In genomic region chr1:14585771-14586170, GRCh38 we compare ENCODE assay signal across 18 cellular contexts. TPM values are rescaled to one million over a fixed set of nuclear protein-coding genes. Genes with fewer than 3 reads are reported as not detected.
DNase-seq lines count a peak whose midpoint lies in the region; ATAC-seq, FAIRE-seq and TF ChIP-seq lines count a peak whose summit lies in the region.
"Had no signal": no experiment of that assay in that cellular context is flagged by ENCODE, and none has a peak within 500 bp of the region (broad histone marks: within the 10 kb centered on the region; RNA-seq: fewer than 3 reads in every experiment).

No MANE protein-coding gene starts in this region.

- H3K27ac Mint-ChIP-seq in type B pancreatic cell, result no peak overlapping the region
- no peak overlapping the region for H3K27ac Mint-ChIP-seq in stimulated activated memory B cell treated with anti-CD40 and anti-IgM and Interleukin-4, amounts not matched to agents 10 μg/mL and 1 μg/mL and 100 μg/mL, for 72 hours
- H3K27ac Mint-ChIP-seq: CD4-positive, alpha-beta memory T cell; HFFc6 had no signal

- ATAC-seq in K562 (no peak), GM21367 (IDR thresholded peaks at IDR 0.05; ENCODE audit: unreplicated experiment) (no peak), HG02852 (IDR thresholded peaks at IDR 0.05; ENCODE audit: unreplicated experiment) (no peak)
- ATAC-seq in stimulated activated memory B cell treated with anti-CD40 and anti-IgM and Interleukin-4, amounts not matched to agents 10 μg/mL and 1 μg/mL and 100 μg/mL, for 72 hours, result no peak

- FAIRE-seq in K562 (lab: Jason Lieb, UNC), result no peak
- FAIRE-seq: G401.6, GM12892, H54 had no signal

- peak; percentile 52 for DNase-seq in SK-N-DZ (ENCODE audit: low spot score)
- no peak for DNase-seq in K562 (ENCODE audit: extremely low read depth in 1 of 4, low spot score in 3 of 4)
- no peak for DNase-seq in type B pancreatic cell (ENCODE audit: extremely low spot score, unreplicated experiment)
- DNase-seq: C1 segment of cervical spinal cord; Calu3; CD4-positive, alpha-beta memory T cell; COR-L47; DMS53; DMS79 treated with DMSO at 0.1 percent for 48 hours; GM23248; HFFc6 had no signal

- WGBS in K562 (ENCODE audit: insufficient coverage, low coverage, missing lambda C conversion rate), result 2% methylated on average over 10 of the region's 10 CpGs

- no peak overlapping the region for H3K27ac ChIP-seq in K562 (ENCODE audit: extremely low read depth, low read depth, low read length)
- H3K27ac ChIP-seq: GM23248 had no signal

- no TSS peak for BruUV-seq in K562 (replicated peaks; lab: Mats Ljungman, UMichigan)

- no peak overlapping the region for H3K4me2 ChIP-seq in K562 (ENCODE audit: insufficient read depth, low read length)

- H4K20me1 ChIP-seq in K562 (replicated peaks; ENCODE audit: control insufficient read depth, insufficient read depth, low read length), result no peaks in the 10 kb centered on the region

- peaks cover 11% of the 10 kb centered on the region for H3K27me3 Mint-ChIP-seq in type B pancreatic cell
- H3K27me3 Mint-ChIP-seq in stimulated activated memory B cell treated with anti-CD40 and anti-IgM and Interleukin-4, amounts not matched to agents 10 μg/mL and 1 μg/mL and 100 μg/mL, for 72 hours, result no peaks in the 10 kb centered on the region

- H3K36me3 Mint-ChIP-seq in type B pancreatic cell, result no peaks in the 10 kb centered on the region
- no peaks in the 10 kb centered on the region for H3K36me3 Mint-ChIP-seq in stimulated activated memory B cell treated with anti-CD40 and anti-IgM and Interleukin-4, amounts not matched to agents 10 μg/mL and 1 μg/mL and 100 μg/mL, for 72 hours
- H3K36me3 Mint-ChIP-seq: CD4-positive, alpha-beta memory T cell had no signal

- H3K9me3 Mint-ChIP-seq in type B pancreatic cell, result peaks cover 12% of the 10 kb centered on the region
- H3K9me3 Mint-ChIP-seq in stimulated activated memory B cell treated with anti-CD40 and anti-IgM and Interleukin-4, amounts not matched to agents 10 μg/mL and 1 μg/mL and 100 μg/mL, for 72 hours, result peaks cover 16% of the 10 kb centered on the region

- H3K27me3 ChIP-seq in K562 (ENCODE audit: control insufficient read depth in 2 of 2, insufficient read depth in 2 of 2, low read length in 2 of 2), result peaks cover 9 to 60% of the 10 kb centered on the region in 2 experiments

- POLR2A ChIA-PET in K562 (lab: Yijun Ruan, JAX), result interaction anchor here (0.6 to 0.7 kb wide), 2 partner anchors 23 to 465 kb away, joined by 3 to 4 read pairs; no protein-coding TSS in a partner anchor

- TF ChIP-seq CTCF in K562 (IDR thresholded peaks at IDR 0.05 in 2 of 3, conservative IDR thresholded peaks at IDR 0.05 in 1 of 3; ENCODE audit: insufficient read depth in 2 of 3, low read depth in 1 of 3, low read length in 3 of 3) (no peak), type B pancreatic cell (conservative IDR thresholded peaks at IDR 0.05) (no peak)

- no peaks in the 10 kb centered on the region for H3K79me2 ChIP-seq in K562 (ENCODE audit: control insufficient read depth, insufficient read depth, low read length)

- H3K4me3 ChIP-seq in K562, result no peak overlapping the region
- H3K4me3 ChIP-seq: GM23248, HAP-1 had no signal

- intact Hi-C loops in K562 (cut with micrococcal nuclease), result no loop called here

- no peaks in the 10 kb centered on the region for H3K36me3 ChIP-seq in K562 (ENCODE audit: control insufficient read depth, insufficient read depth, low read length)
- H3K36me3 ChIP-seq: HAP-1 had no signal

- no peaks in the 10 kb centered on the region for H3K9me1 ChIP-seq in K562 (ENCODE audit: control insufficient read depth, insufficient read depth, low read length)

- H3K9me3 ChIP-seq in K562 (replicated peaks; ENCODE audit: control insufficient read depth, insufficient read depth, low read depth, low read length), result no peaks in the 10 kb centered on the region
- H3K9me3 ChIP-seq: HAP-1 had no signal

- H3K9ac ChIP-seq in K562 (ENCODE audit: insufficient read depth in 1 of 2, low read depth in 2 of 2, low read length in 2 of 2), result no peak overlapping the region
- H3K9ac ChIP-seq: GM23248 had no signal

- in situ Hi-C loops in K562 (cut with MboI), result no loop called here

- CTCF ChIA-PET in K562 (lab: Yijun Ruan, JAX; ENCODE audit: low intra/inter-chr PET ratio), result no interaction called here

- TF ChIP-seq RAD21 in K562 (CRISPR knock-in tag; conservative IDR thresholded peaks at IDR 0.05 in 1 of 2, IDR thresholded peaks at IDR 0.05 in 1 of 2), result no peak

- no peak for TF ChIP-seq POLR2A in K562 (conservative IDR thresholded peaks at IDR 0.05)

- no peaks in the 10 kb centered on the region for H3K4me1 ChIP-seq in K562 (replicated peaks in 1 of 2; ENCODE audit: control insufficient read depth in 2 of 2, insufficient read depth in 2 of 2, low read length in 2 of 2)
- H3K4me1 ChIP-seq: HAP-1 had no signal

- peak overlapping the region; percentile 20 for H3K4me3 Mint-ChIP-seq in type B pancreatic cell
- H3K4me3 Mint-ChIP-seq in stimulated activated memory B cell treated with anti-CD40 and anti-IgM and Interleukin-4, amounts not matched to agents 10 μg/mL and 1 μg/mL and 100 μg/mL, for 72 hours, result no peak overlapping the region
- H3K4me3 Mint-ChIP-seq: CD4-positive, alpha-beta memory T cell; HFFc6 had no signal

- 0 out of 2 replicates have a peak overlapping the region, but pooled peaks have one; percentile 9 for H2AFZ ChIP-seq in K562 (ENCODE audit: low read depth, low read length)
- H2AFZ ChIP-seq: GM23248 had no signal

- TF ChIP-seq EP300 in K562 (IDR thresholded peaks at IDR 0.05; ENCODE audit: low read length), result no peak

- H3K4me1 Mint-ChIP-seq in type B pancreatic cell (ENCODE audit: unreplicated experiment), result peaks cover 20% of the 10 kb centered on the region
- H3K4me1 Mint-ChIP-seq in stimulated activated memory B cell treated with anti-CD40 and anti-IgM and Interleukin-4, amounts not matched to agents 10 μg/mL and 1 μg/mL and 100 μg/mL, for 72 hours, result no peaks in the 10 kb centered on the region
- H3K4me1 Mint-ChIP-seq: CD4-positive, alpha-beta memory T cell had no signal

TF ChIP-seq in K562, 482 proteins besides CTCF, POLR2A, EP300 and RAD21 (continues in another document):
- TF ChIP-seq HDAC1 (IDR thresholded peaks at IDR 0.05) (no peak), TCF15 (CRISPR knock-in tag; IDR thresholded peaks at IDR 0.05) (no peak), CXXC5 (CRISPR knock-in tag; IDR thresholded peaks at IDR 0.05) (no peak), KLF1 (tag; IDR thresholded peaks at IDR 0.05) (no peak), HMGXB4 (CRISPR knock-in tag; IDR thresholded peaks at IDR 0.05) (no peak), USF1 (CRISPR knock-in tag; IDR thresholded peaks at IDR 0.05) (no peak), FOXM1 (IDR thresholded peaks at IDR 0.05; ENCODE audit: low read depth) (no peak), FOXM1 (CRISPR knock-in tag; IDR thresholded peaks at IDR 0.05; ENCODE audit: low read depth) (no peak), PRPF4 (IDR thresholded peaks at IDR 0.05; ENCODE audit: insufficient read depth, low read depth, low read length, poor library complexity, severe bottlenecking) (no peak), PHB (CRISPR knock-in tag; IDR thresholded peaks at IDR 0.05) (no peak), TCF3 (CRISPR knock-in tag; IDR thresholded peaks at IDR 0.05) (no peak), BCL6 (CRISPR knock-in tag; IDR thresholded peaks at IDR 0.05) (no peak), KHSRP (IDR thresholded peaks at IDR 0.05) (no peak)

RNA-seq across cellular contexts. Expression of gene KAZN, which starts 12.7 kb away (rescaled TPM):
- polyA plus RNA-seq in SK-N-DZ (2014; cell fraction: cytosol; rRNA removed), result 6.1 and 8.1 TPM in 2 replicates
- 5.6 and 13.4 TPM in 2 replicates for polyA plus RNA-seq in SK-N-DZ (2014; cell fraction: nucleus; rRNA removed)
- total RNA-seq in K562 (2011; cell fraction: chromatin; rRNA removed; ENCODE audit: low replicate concordance), result 7.9 and 9.6 TPM in 2 replicates
- total RNA-seq in K562 (2011; cell fraction: nucleolus; rRNA removed), result 4.5 and 7.5 TPM in 2 replicates
- 11.1 and 15.3 TPM in 2 replicates for total RNA-seq in K562 (2011; cell fraction: nucleoplasm; rRNA removed)
- total RNA-seq in K562 (2014; rRNA removed), result 5.4 and 7.7 TPM in 2 replicates
- total RNA-seq in K562 (2014; rRNA removed; fragmentation: Illumina TruSeq; extraction: Trizol), result 4.2 and 5.1 TPM in 2 replicates
- total RNA-seq in K562 (2015; rRNA removed; fragmentation: Illumina TruSeq; extraction: Trizol), result 5.4 and 5.5 TPM in 2 replicates
- total RNA-seq in K562 (2021), result 20.9 and 21.6 TPM in 2 replicates
- 2.1 and 4.6 TPM in 2 replicates for polyA plus RNA-seq in K562 (2011; rRNA removed)
- polyA plus RNA-seq in K562 (2011; cell fraction: cytosol; rRNA removed), result 2.4 and 4.5 TPM in 2 replicates
- polyA plus RNA-seq in K562 (2011; cell fraction: nucleus; rRNA removed), result 8.0 and 13.3 TPM in 2 replicates
- 11.9 and 13.9 TPM in 2 replicates for polyA plus RNA-seq in K562 (2012)
- 15.1 and 15.8 TPM in 2 replicates for polyA plus RNA-seq in K562 (2014; fragmentation: Illumina TruSeq; extraction: Trizol)
- polyA plus RNA-seq in K562 (2014; fragmentation: Nextera tagmentation; extraction: Ambion mirVana), result 1 to 10 TPM; 3.5 to 6.4 TPM
- 9.5 and 11.6 TPM in 2 replicates for polyA plus RNA-seq in K562 (2014; rRNA removed)
- 1.9 and 3.4 TPM in 2 replicates for polyA minus RNA-seq in K562 (2011; rRNA and poly(A)+ RNA removed)
- polyA minus RNA-seq in K562 (2011; cell fraction: cytosol; rRNA and poly(A)+ RNA removed), result 2.6 and 7.2 TPM in 2 replicates
- polyA minus RNA-seq in K562 (2011; cell fraction: nucleus; rRNA and poly(A)+ RNA removed), result 3.1 and 6.9 TPM in 2 replicates
- total RNA-seq in type B pancreatic cell (ENCODE audit: low replicate concordance), result 21.9 and 33.7 TPM in 2 replicates
